Comparison of ENCODE assay signal across 8 cellular contexts in genomic region chr5:163916376-163916775, GRCh38.
DNase-seq lines count a peak whose midpoint lies in the region; ATAC-seq and TF ChIP-seq lines count a peak whose summit lies in the region.

No MANE protein-coding gene starts in this region.

- intact Hi-C loops in activated T-helper 2 cell treated with anti-CD3 and anti-CD28 coated beads, Interferon-gamma antibody, Interleukin-2, Interleukin-4, amounts not matched to agents 10 μg/mL and 5 μg/mL and 100 μg/mL, durations not matched to agents 14 hours and 24 hours and 36 hours (cut with micrococcal nuclease) = no loop called here

- POLR2A ChIA-PET in HEK293T (lab: Yijun Ruan, JAX) = no interaction called here

- CTCF ChIA-PET in HEK293T (lab: Yijun Ruan, JAX) = no interaction called here

- H3K4me1 Mint-ChIP-seq in activated T-helper 17 cell treated with anti-CD3 and anti-CD28 coated beads, Interleukin-2, amount 50 U/mL, for 72 hours = no peaks in the 10 kb centered on the region
- no peaks in the 10 kb centered on the region for H3K4me1 Mint-ChIP-seq in activated T-helper 2 cell treated with anti-CD3 and anti-CD28 coated beads, Interferon-gamma antibody, Interleukin-2, Interleukin-4, amounts not matched to agents 10 μg/mL and 5 μg/mL and 100 μg/mL, durations not matched to agents 14 hours and 24 hours and 36 hours (ENCODE audit: low read depth)

- no peak overlapping the region for H3K27ac Mint-ChIP-seq in activated T-helper 17 cell treated with anti-CD3 and anti-CD28 coated beads, Interleukin-2, amount 50 U/mL, for 72 hours
- H3K27ac Mint-ChIP-seq in activated T-helper 2 cell treated with anti-CD3 and anti-CD28 coated beads, Interferon-gamma antibody, Interleukin-2, Interleukin-4, amounts not matched to agents 10 μg/mL and 5 μg/mL and 100 μg/mL, durations not matched to agents 14 hours and 24 hours and 36 hours = no peak overlapping the region

- H3K4me3 Mint-ChIP-seq in activated T-helper 17 cell treated with anti-CD3 and anti-CD28 coated beads, Interleukin-2, amount 50 U/mL, for 72 hours = no peak overlapping the region
- H3K4me3 Mint-ChIP-seq in activated T-helper 2 cell treated with anti-CD3 and anti-CD28 coated beads, Interferon-gamma antibody, Interleukin-2, Interleukin-4, amounts not matched to agents 10 μg/mL and 5 μg/mL and 100 μg/mL, durations not matched to agents 14 hours and 24 hours and 36 hours (ENCODE audit: low read depth) = no peak overlapping the region

- H3K36me3 Mint-ChIP-seq in activated T-helper 17 cell treated with anti-CD3 and anti-CD28 coated beads, Interleukin-2, amount 50 U/mL, for 72 hours (ENCODE audit: low read depth) = no peaks in the 10 kb centered on the region
- H3K36me3 Mint-ChIP-seq in activated T-helper 2 cell treated with anti-CD3 and anti-CD28 coated beads, Interferon-gamma antibody, Interleukin-2, Interleukin-4, amounts not matched to agents 10 μg/mL and 5 μg/mL and 100 μg/mL, durations not matched to agents 14 hours and 24 hours and 36 hours (ENCODE audit: low read depth) = no peaks in the 10 kb centered on the region

- ATAC-seq in HG03135 (IDR thresholded peaks at IDR 0.05; ENCODE audit: unreplicated experiment) = peak; percentile 85
- peak; percentile 54 for ATAC-seq in activated T-helper 17 cell treated with anti-CD3 and anti-CD28 coated beads, Interleukin-2, amount 50 U/mL, for 72 hours (replicated peaks)

- no peaks in the 10 kb centered on the region for H3K27me3 Mint-ChIP-seq in activated T-helper 17 cell treated with anti-CD3 and anti-CD28 coated beads, Interleukin-2, amount 50 U/mL, for 72 hours
- H3K27me3 Mint-ChIP-seq in activated T-helper 2 cell treated with anti-CD3 and anti-CD28 coated beads, Interferon-gamma antibody, Interleukin-2, Interleukin-4, amounts not matched to agents 10 μg/mL and 5 μg/mL and 100 μg/mL, durations not matched to agents 14 hours and 24 hours and 36 hours (ENCODE audit: low read depth) = no peaks in the 10 kb centered on the region

- DNase-seq in AML-193 (lab: John Stamatoyannopoulos, UW) (peak; percentile 88 to 95), GM19240 (ENCODE audit: insufficient read length, low spot score) (peak; percentile 29), non-pigmented ciliary epithelial cell (ENCODE audit: low read depth) (peak; percentile 19), inferior parietal cortex (ENCODE audit: extremely low spot score) (no peak), HEK293T (ENCODE audit: extremely low spot score) (no peak)
- DNase-seq in activated T-helper 2 cell treated with anti-CD3 and anti-CD28 coated beads, Interferon-gamma antibody, Interleukin-2, Interleukin-4, amounts not matched to agents 10 μg/mL and 5 μg/mL and 100 μg/mL, durations not matched to agents 14 hours and 24 hours and 36 hours (ENCODE audit: low spot score) = no peak

- H3K9me3 Mint-ChIP-seq in activated T-helper 17 cell treated with anti-CD3 and anti-CD28 coated beads, Interleukin-2, amount 50 U/mL, for 72 hours = peaks cover 3% of the 10 kb centered on the region
- peaks cover 27% of the 10 kb centered on the region for H3K9me3 Mint-ChIP-seq in activated T-helper 2 cell treated with anti-CD3 and anti-CD28 coated beads, Interferon-gamma antibody, Interleukin-2, Interleukin-4, amounts not matched to agents 10 μg/mL and 5 μg/mL and 100 μg/mL, durations not matched to agents 14 hours and 24 hours and 36 hours

TF ChIP-seq in HEK293T, 16 proteins besides CTCF, POLR2A, EP300 and RAD21:
- TF ChIP-seq ELF4 (IDR thresholded peaks at IDR 0.05) (no peak), CTBP1 (IDR thresholded peaks at IDR 0.05; ENCODE audit: borderline replicate concordance) (no peak), L3MBTL2 (conservative IDR thresholded peaks at IDR 0.05) (no peak)
TF ChIP-seq in HEK293T: peak in this region for 0.

Comparison
In these comparisons a context has a peak if more than half of its experiments do, and no peak if none do; other contexts are left out.
1. DNase-seq: peak in AML-193 (2 of 2), GM19240 (single experiment) and non-pigmented ciliary epithelial cell (single experiment); none in inferior parietal cortex (single experiment), activated T-helper 2 cell treated with anti-CD3 and anti-CD28 coated beads, Interferon-gamma antibody, Interleukin-2, Interleukin-4, amounts not matched to agents 10 μg/mL and 5 μg/mL and 100 μg/mL, durations not matched to agents 14 hours and 24 hours and 36 hours (single experiment) and HEK293T (single experiment).